8 cellular contexts compared by ENCODE assay signal in genomic region chr7:33716581-33717477, GRCh38.
A peak's percentile ranks its signal among the peaks of the same experiment; 100 is the strongest.
DNase-seq lines count a peak whose midpoint lies in the region; ATAC-seq and TF ChIP-seq lines count a peak whose summit lies in the region.

No MANE protein-coding gene starts in this region.

- ATAC-seq in left cardiac atrium, result no peak
- no peak for ATAC-seq in gastrocnemius medialis
- ATAC-seq in naive thymus-derived CD8-positive, alpha-beta T cell, result no peak
- no peak for ATAC-seq in GM19455 (IDR thresholded peaks at IDR 0.05; ENCODE audit: unreplicated experiment)

- H3K27ac ChIP-seq in right atrium auricular region (no peak overlapping the region), gastrocnemius medialis (no peak overlapping the region)

- H3K27ac Mint-ChIP-seq in naive thymus-derived CD8-positive, alpha-beta T cell, result no peak overlapping the region

- peaks cover 0 to 11% of the 10 kb centered on the region in 2 donors for H3K4me1 ChIP-seq in right atrium auricular region
- peaks cover 5 to 20% of the 10 kb centered on the region in 2 donors for H3K4me1 ChIP-seq in gastrocnemius medialis

- intact Hi-C loops in left cardiac atrium (cut with DNase I) (no loop called here), gastrocnemius medialis (cut with DNase I; ENCODE audit: low total_unique reads) (loop anchor here (5.0 kb wide), 1 partner anchor 180 kb away; no protein-coding TSS in a partner anchor)

- no peak overlapping the region for H3K4me3 Mint-ChIP-seq in naive thymus-derived CD8-positive, alpha-beta T cell

- H3K36me3 Mint-ChIP-seq in naive thymus-derived CD8-positive, alpha-beta T cell, result peaks cover 5 to 24% (median 7%) of the 10 kb centered on the region in 3 donors

- H3K4me3 ChIP-seq in right atrium auricular region, result no peak overlapping the region
- H3K4me3 ChIP-seq in fibroblast of the aortic adventitia (ENCODE audit: low read depth, low read length), result no peak overlapping the region
- no peak overlapping the region for H3K4me3 ChIP-seq in gastrocnemius medialis

- H3K9me3 Mint-ChIP-seq in naive thymus-derived CD8-positive, alpha-beta T cell, result peaks cover 0 to 8% (median 0%) of the 10 kb centered on the region in 9 donors

- TF ChIP-seq POLR2A in gastrocnemius medialis (IDR thresholded peaks at IDR 0.05), result no peak

- H3K9me3 ChIP-seq in right atrium auricular region (peaks cover 0 to 6% of the 10 kb centered on the region in 2 donors), gastrocnemius medialis (no peaks in the 10 kb centered on the region)

- TF ChIP-seq CTCF in right atrium auricular region (IDR thresholded peaks at IDR 0.05) (peak; percentile 49 to 73), fibroblast of the aortic adventitia (IDR thresholded peaks at IDR 0.05; ENCODE audit: insufficient read depth, low read length) (peak; percentile 64), gastrocnemius medialis (IDR thresholded peaks at IDR 0.05 in 4 of 5, conservative IDR thresholded peaks at IDR 0.05 in 1 of 5) (peak; percentile 55 to 69 (median 62))

- H3K27me3 ChIP-seq in right atrium auricular region, result no peaks in the 10 kb centered on the region
- no peaks in the 10 kb centered on the region for H3K27me3 ChIP-seq in gastrocnemius medialis

- POLR2A ChIA-PET in naive thymus-derived CD8-positive, alpha-beta T cell (lab: Charles Lee), result no interaction called here

- H3K4me1 Mint-ChIP-seq in naive thymus-derived CD8-positive, alpha-beta T cell, result peaks cover 0 to 1% (median 0%) of the 10 kb centered on the region in 4 donors

- peaks cover 0 to 2% (median 0%) of the 10 kb centered on the region in 5 donors for H3K27me3 Mint-ChIP-seq in naive thymus-derived CD8-positive, alpha-beta T cell

- no peaks in the 10 kb centered on the region for H3K36me3 ChIP-seq in right atrium auricular region
- no peaks in the 10 kb centered on the region for H3K36me3 ChIP-seq in gastrocnemius medialis

- DNase-seq in right atrium auricular region (ENCODE audit: low spot score) (no peak), left cardiac atrium (no peak), RPMI7951 (ENCODE audit: low read depth) (peak; percentile 70), fibroblast of the aortic adventitia (ENCODE audit: low read depth) (peak; percentile 83), gastrocnemius medialis (no peak), amniotic stem cell (lab: John Stamatoyannopoulos, UW) (no peak)
- no peak for DNase-seq in naive thymus-derived CD8-positive, alpha-beta T cell

- in situ Hi-C loops in gastrocnemius medialis (cut with MboI; ENCODE audit: low sequenced_read_pairs in 4 of 4), result no loop called here

Comparison
In these comparisons a context has a peak if more than half of its experiments do, and no peak if none do; other contexts are left out.
1. DNase-seq: peak in RPMI7951 (single experiment) and fibroblast of the aortic adventitia (single experiment); none in right atrium auricular region (single experiment), left cardiac atrium (single experiment), gastrocnemius medialis (0 of 2), naive thymus-derived CD8-positive, alpha-beta T cell (0 of 10) and amniotic stem cell (single experiment).
2. Peak in every context shown above with its lines, with median percentiles within 50 percentile points of each other: CTCF ChIP-seq.